Comparison of ENCODE assay signal across 34 cellular contexts in genomic region chr6:69863766-69864165, GRCh38. TPM values are rescaled to one million over a fixed set of nuclear protein-coding genes. Genes with fewer than 3 reads are reported as not detected.
"Had no signal": no experiment of that assay in that cellular context is flagged by ENCODE, and none has a peak within 500 bp of the region (broad histone marks: within the 10 kb centered on the region; RNA-seq: fewer than 3 reads in every experiment).

No MANE protein-coding gene starts in this region.

- H3K4me1 ChIP-seq: breast epithelium, colonic mucosa, prostate gland had no signal

- H3K36me3 Mint-ChIP-seq: activated naive CD8-positive, alpha-beta T cell; mesothelial cell of epicardium; WTC11 had no signal

- H3K4me3 Mint-ChIP-seq: activated CD4-positive, alpha-beta T cell treated with anti-CD3 and anti-CD28 coated beads for 36 hours; activated naive CD8-positive, alpha-beta T cell; activated T-cell treated with anti-CD3 and anti-CD28 coated beads, Interleukin-2, amount 50 U/mL, for 24 hours; activated T-helper 17 cell treated with anti-CD3 and anti-CD28 coated beads, Interleukin-2, amount 50 U/mL, for 72 hours; central memory CD8-positive, alpha-beta T cell; effector memory CD8-positive, alpha-beta T cell; mesothelial cell of epicardium; stimulated activated naive CD8-positive, alpha-beta T cell treated with anti-CD3 and anti-CD28 coated beads, Interleukin-15, amount 100 ng/mL, for 72 hours; WTC11 had no signal

- H3K9me3 ChIP-seq: breast epithelium, colonic mucosa, esophagus squamous epithelium, neutrophil, ovary, prostate gland, suprapubic skin had no signal

- DNase-seq: activated CD4-positive, alpha-beta T cell treated with anti-CD3 and anti-CD28 coated beads for 36 hours; activated CD4-positive, alpha-beta T cell treated with anti-CD3 and anti-CD28 coated beads, Interleukin-2, amount 50 U/mL, for 4 hours; activated CD8-positive, alpha-beta memory T cell treated with anti-CD3 and anti-CD28 coated beads for 24 hours; activated CD8-positive, alpha-beta memory T cell treated with anti-CD3 and anti-CD28 coated beads, Interleukin-2, amount 50 U/mL, for 4 hours; activated naive CD4-positive, alpha-beta T cell; activated T-cell treated with anti-CD3 and anti-CD28 coated beads, Interleukin-2, amount 50 U/mL, for 24 hours; colonic mucosa; dorsolateral prefrontal cortex; effector memory CD8-positive, alpha-beta T cell; esophagus squamous epithelium; head of caudate nucleus; hypothalamus; left ventricle myocardium inferior; ovary; spleen; stimulated activated CD4-positive, alpha-beta T cell treated with anti-CD3 and anti-CD28 coated beads, Interleukin-4, amount 100 ng/mL, for 24 hours; stimulated activated naive CD8-positive, alpha-beta T cell treated with anti-CD3 and anti-CD28 coated beads, Interleukin-15, amount 100 ng/mL, for 72 hours; T1000 had no signal

- H3K36me3 ChIP-seq: breast epithelium, colonic mucosa, esophagus squamous epithelium, gastroesophageal sphincter, left ventricle myocardium inferior, neutrophil, ovary, prostate gland, suprapubic skin, tibial nerve had no signal

- H3K27ac Mint-ChIP-seq: activated CD4-positive, alpha-beta T cell treated with anti-CD3 and anti-CD28 coated beads for 36 hours; activated naive CD8-positive, alpha-beta T cell; activated T-cell treated with anti-CD3 and anti-CD28 coated beads, Interleukin-2, amount 50 U/mL, for 24 hours; activated T-helper 17 cell treated with anti-CD3 and anti-CD28 coated beads, Interleukin-2, amount 50 U/mL, for 72 hours; effector memory CD8-positive, alpha-beta T cell; mesothelial cell of epicardium; nephron; stimulated activated naive CD8-positive, alpha-beta T cell treated with anti-CD3 and anti-CD28 coated beads, Interleukin-15, amount 100 ng/mL, for 72 hours; WTC11 had no signal

- H3K27me3 Mint-ChIP-seq: activated T-helper 17 cell treated with anti-CD3 and anti-CD28 coated beads, Interleukin-2, amount 50 U/mL, for 72 hours had no signal

- FAIRE-seq: astrocyte, endothelial cell of umbilical vein, urothelium cell line had no signal

- H3K27ac ChIP-seq: breast epithelium, colonic mucosa, esophagus squamous epithelium, gastroesophageal sphincter, left ventricle myocardium inferior, neutrophil, ovary, prostate gland, spleen, suprapubic skin had no signal

- H3K27me3 ChIP-seq: breast epithelium, dorsolateral prefrontal cortex, gastroesophageal sphincter, ovary, tibial nerve had no signal

- H3K4me3 ChIP-seq: breast epithelium, colonic mucosa, esophagus squamous epithelium, gastroesophageal sphincter, left ventricle myocardium inferior, ovary, prostate gland, spleen, suprapubic skin, tibial nerve had no signal

- H3K9me3 Mint-ChIP-seq: activated T-helper 17 cell treated with anti-CD3 and anti-CD28 coated beads, Interleukin-2, amount 50 U/mL, for 72 hours; central memory CD8-positive, alpha-beta T cell; effector memory CD8-positive, alpha-beta T cell; nephron had no signal

- ATAC-seq: activated CD4-positive, alpha-beta T cell treated with anti-CD3 and anti-CD28 coated beads for 36 hours; activated T-helper 17 cell treated with anti-CD3 and anti-CD28 coated beads, Interleukin-2, amount 50 U/mL, for 72 hours; effector memory CD8-positive, alpha-beta T cell; gastroesophageal sphincter; stimulated activated naive CD8-positive, alpha-beta T cell treated with anti-CD3 and anti-CD28 coated beads, Interleukin-15, amount 100 ng/mL, for 72 hours; WTC11 had no signal

RNA-seq across cellular contexts. Expression of gene COL19A1, which starts 2.6 kb away (rescaled TPM):
- total RNA-seq: activated CD4-positive, alpha-beta T cell treated with anti-CD3 and anti-CD28 coated beads for 36 hours; endothelial cell of umbilical vein; lung microvascular endothelial cell; WTC11 had no signal
- polyA plus RNA-seq: endothelial cell of umbilical vein had no signal
